In genomic region chr17:81996757-81997441, GRCh38 we compare ENCODE assay signal across 21 cellular contexts. TPM values are rescaled to one million over a fixed set of nuclear protein-coding genes. Genes with fewer than 3 reads are reported as not detected.
DNase-seq lines count a peak whose midpoint lies in the region; ATAC-seq, FAIRE-seq and TF ChIP-seq lines count a peak whose summit lies in the region.
"Had no signal": no experiment of that assay in that cellular context is flagged by ENCODE, and none has a peak within 500 bp of the region (broad histone marks: within the 10 kb centered on the region; RNA-seq: fewer than 3 reads in every experiment).

No MANE protein-coding gene starts in this region.

- TF ChIP-seq EP300 in K562 (IDR thresholded peaks at IDR 0.05; ENCODE audit: low read length): no peak

- H3K79me1 ChIP-seq in IMR-90 (ENCODE audit: low read depth in 1 of 2, low read length in 2 of 2): peaks cover 9 to 13% of the 10 kb centered on the region in 2 experiments; a peak in 3 of 4 replicates

- TF ChIP-seq RAD21 in IMR-90 (IDR thresholded peaks at IDR 0.05; ENCODE audit: low read length): no peak
- TF ChIP-seq RAD21 in K562 (CRISPR knock-in tag; conservative IDR thresholded peaks at IDR 0.05 in 1 of 2, IDR thresholded peaks at IDR 0.05 in 1 of 2): no peak

- no peak for FAIRE-seq in K562 (lab: Jason Lieb, UNC)
- FAIRE-seq: D721Med, GM12892, RCC 7860 had no signal

- ATAC-seq in IMR-90 (ENCODE audit: low read depth) (no peak), K562 (no peak; the same call in 2 of the 3 replicates), GM18861 (IDR thresholded peaks at IDR 0.05; ENCODE audit: unreplicated experiment) (no peak)
- ATAC-seq: CD8-positive, alpha-beta T cell had no signal

- H3K9me3 ChIP-seq in IMR-90 (ENCODE audit: control insufficient read depth, insufficient read depth, low read length): no peaks in the 10 kb centered on the region
- no peaks in the 10 kb centered on the region for H3K9me3 ChIP-seq in K562 (replicated peaks; ENCODE audit: control insufficient read depth, insufficient read depth, low read depth, low read length)
- H3K9me3 ChIP-seq: BLaER1 treated with 17β-estradiol and CSF1 and Interleukin-3, amounts not matched to agents 10 nM and 100 nM had no signal

- H4K91ac ChIP-seq in IMR-90 (ENCODE audit: insufficient read depth, low read depth, low read length): no peak overlapping the region

- no peak overlapping the region for H2BK15ac ChIP-seq in IMR-90 (ENCODE audit: low read depth, low read length)

- peaks cover 8% of the 10 kb centered on the region; the same call in 1 of the 2 replicates for H3K36me3 ChIP-seq in IMR-90 (ENCODE audit: control insufficient read depth, insufficient read depth, low read length)
- peaks cover 10% of the 10 kb centered on the region; the same call in 1 of the 3 replicates for H3K36me3 ChIP-seq in K562 (ENCODE audit: control insufficient read depth, insufficient read depth, low read length)

- H3K4me1 ChIP-seq in IMR-90 (ENCODE audit: control insufficient read depth, insufficient read depth, low read length) (peaks cover 8% of the 10 kb centered on the region), K562 (replicated peaks in 1 of 2; ENCODE audit: control insufficient read depth in 2 of 2, insufficient read depth in 2 of 2, low read length in 2 of 2) (peaks cover 0 to 72% of the 10 kb centered on the region in 2 experiments; a peak in 2 of 5 replicates)

- H3K27ac ChIP-seq in IMR-90 (ENCODE audit: insufficient read depth, low read length): no peak overlapping the region
- no peak overlapping the region for H3K27ac ChIP-seq in K562 (ENCODE audit: extremely low read depth, low read depth, low read length)
- H3K27ac ChIP-seq: BLaER1 treated with 17β-estradiol and CSF1 and Interleukin-3, amounts not matched to agents 10 nM and 100 nM; KMS-11; SK-N-MC had no signal

- in situ Hi-C loops in IMR-90 (cut with MboI; ENCODE audit: low sequenced_read_pairs) (no loop called here), K562 (cut with MboI) (no loop called here)

- TF ChIP-seq POLR2A in IMR-90 (IDR thresholded peaks at IDR 0.05; ENCODE audit: low read depth, low read length): no peak
- TF ChIP-seq POLR2A in K562 (conservative IDR thresholded peaks at IDR 0.05): no peak

- H2AK5ac ChIP-seq in IMR-90 (ENCODE audit: low read depth, low read length): no peak overlapping the region

- dilution Hi-C loops in IMR-90 (cut with HindIII; ENCODE audit: low sequenced_read_pairs, unreplicated experiment): no loop called here

- H3K56ac ChIP-seq in IMR-90 (ENCODE audit: extremely low read depth, insufficient read depth, low read length): no peak overlapping the region

- H3K14ac ChIP-seq in IMR-90 (replicated peaks; ENCODE audit: low read depth, low read length): no peak overlapping the region

- BruUV-seq in IMR-90 (replicated peaks; lab: Mats Ljungman, UMichigan): no TSS peak
- no TSS peak for BruUV-seq in K562 (replicated peaks; lab: Mats Ljungman, UMichigan)

- H3K27me3 ChIP-seq in IMR-90 (ENCODE audit: control insufficient read depth, insufficient read depth, low read length): no peaks in the 10 kb centered on the region
- H3K27me3 ChIP-seq in K562 (ENCODE audit: control insufficient read depth in 2 of 2, insufficient read depth in 2 of 2, low read length in 2 of 2): no peaks in the 10 kb centered on the region

- H2AFZ ChIP-seq in IMR-90 (replicated peaks; ENCODE audit: low read length, poor library complexity): peak overlapping the region; percentile 70
- H2AFZ ChIP-seq in K562 (ENCODE audit: low read depth, low read length): no peak overlapping the region

- H3K79me2 ChIP-seq in K562 (ENCODE audit: control insufficient read depth, insufficient read depth, low read length): no peaks in the 10 kb centered on the region

- H3K18ac ChIP-seq in IMR-90 (ENCODE audit: low read depth, low read length): no peak overlapping the region

- no peak overlapping the region for H2BK20ac ChIP-seq in IMR-90 (ENCODE audit: low read depth, low read length)

- H3K23ac ChIP-seq in IMR-90 (ENCODE audit: low read depth, low read length): no peak overlapping the region

- intact Hi-C loops in IMR-90 (cut with micrococcal nuclease) (no loop called here), K562 (cut with micrococcal nuclease) (no loop called here)

- H3K4me3 ChIP-seq in IMR-90 (ENCODE audit: insufficient read depth, low read depth, low read length) (no peak overlapping the region), K562 (no peak overlapping the region)
- H3K4me3 ChIP-seq: BLaER1 treated with 17β-estradiol and CSF1 and Interleukin-3, amounts not matched to agents 10 nM and 100 nM; SK-N-MC had no signal

- no peak overlapping the region for H3K4ac ChIP-seq in IMR-90 (ENCODE audit: low read depth, low read length)

- H2BK5ac ChIP-seq in IMR-90 (ENCODE audit: low read depth, low read length, poor library complexity, severe bottlenecking): no peak overlapping the region

- H3K9me1 ChIP-seq in IMR-90 (ENCODE audit: insufficient read depth, low read length) (no peaks in the 10 kb centered on the region), K562 (ENCODE audit: control insufficient read depth, insufficient read depth, low read length) (peaks cover 3% of the 10 kb centered on the region)

- H2BK120ac ChIP-seq in IMR-90 (ENCODE audit: low read depth, low read length): no peak overlapping the region

- POLR2A ChIA-PET in IMR-90 (lab: Charles Lee; ENCODE audit: unreplicated experiment): no interaction called here
- POLR2A ChIA-PET in K562 (lab: Yijun Ruan, JAX): interaction anchor here (0.6 to 1.0 kb wide), 4 partner anchors 8 to 176 kb away, joined by 3 to 5 read pairs (median 3); no protein-coding TSS in a partner anchor

- CTCF ChIA-PET in IMR-90 (lab: Yijun Ruan, JAX): no interaction called here
- CTCF ChIA-PET in K562 (lab: Yijun Ruan, JAX; ENCODE audit: low intra/inter-chr PET ratio): no interaction called here

- H3K4me2 ChIP-seq in IMR-90 (ENCODE audit: low read depth, low read length): no peak overlapping the region
- no peak overlapping the region for H3K4me2 ChIP-seq in K562 (ENCODE audit: insufficient read depth, low read length)
- H3K4me2 ChIP-seq: BLaER1 treated with 17β-estradiol and CSF1 and Interleukin-3, amounts not matched to agents 10 nM and 100 nM; KMS-11 had no signal

- H3K9ac ChIP-seq in IMR-90 (ENCODE audit: low read depth, low read length) (no peak overlapping the region), K562 (ENCODE audit: insufficient read depth in 1 of 2, low read depth in 2 of 2, low read length in 2 of 2) (peak overlapping the region in 1 of 2 experiments; percentile 20; a peak in 1 of 4 replicates)
- H3K9ac ChIP-seq: BLaER1 treated with 17β-estradiol and CSF1 and Interleukin-3, amounts not matched to agents 10 nM and 100 nM; KMS-11 had no signal

- no peak overlapping the region for H4K5ac ChIP-seq in IMR-90 (ENCODE audit: low read depth, low read length)

- peak overlapping the region; percentile 42 for H2AK9ac ChIP-seq in IMR-90 (replicated peaks; ENCODE audit: low read depth, low read length, poor library complexity)

- no peak for DNase-seq in IMR-90
- no peak for DNase-seq in K562 (ENCODE audit: extremely low read depth in 1 of 4, low spot score in 3 of 4)
- no peak for DNase-seq in SIG-M5 (lab: John Stamatoyannopoulos, UW)
- DNase-seq: CD8-positive, alpha-beta T cell; HFFc6; MV-4-11; NCI-H1417; NCI-H187; NCI-H2107; NCI-H510A; NCI-H748 treated with DMSO at 0.1 percent for 48 hours; NK-92 treated with Interleukin-12 subunit alpha and Interleukin-12 subunit beta, amount 100 ng/mL, for 24 hours; Right ventricle myocardium superior had no signal

- no peaks in the 10 kb centered on the region; the same call in 1 of the 2 replicates for H4K20me1 ChIP-seq in IMR-90 (ENCODE audit: insufficient read depth, low read length)
- no peaks in the 10 kb centered on the region for H4K20me1 ChIP-seq in K562 (replicated peaks; ENCODE audit: control insufficient read depth, insufficient read depth, low read length)

- TF ChIP-seq CTCF in IMR-90 (conservative IDR thresholded peaks at IDR 0.05; ENCODE audit: low read depth, low read length): no peak
- no peak for TF ChIP-seq CTCF in K562 (IDR thresholded peaks at IDR 0.05 in 2 of 3, conservative IDR thresholded peaks at IDR 0.05 in 1 of 3; ENCODE audit: insufficient read depth in 2 of 3, low read depth in 1 of 3, low read length in 3 of 3)

- 94% methylated on average over 18 of the region's 30 CpGs; no CpG with 5 or more reads in 1 of the 2 experiments for WGBS in IMR-90 (ENCODE audit: extremely low coverage in 2 of 2, insufficient read length in 1 of 2), 2 experiments
- WGBS in K562 (ENCODE audit: insufficient coverage, low coverage, missing lambda C conversion rate): 88% methylated on average over 26 of the region's 30 CpGs

- H4K8ac ChIP-seq in IMR-90 (ENCODE audit: low read depth in 2 of 2, low read length in 2 of 2): no peak overlapping the region

RNA-seq across cellular contexts. Expression of gene ASPSCR1, which starts 19.5 kb away (rescaled TPM):
- total RNA-seq in IMR-90 (2012; rRNA removed): 7.2 and 8.3 TPM in 2 replicates
- polyA plus RNA-seq in IMR-90 (2012; rRNA removed): 17.2 and 26.0 TPM in 2 replicates
- polyA plus RNA-seq in IMR-90 (2012; cell fraction: cytosol; rRNA removed): 22.0 and 24.6 TPM in 2 replicates
- polyA plus RNA-seq in IMR-90 (2012; cell fraction: nucleus; rRNA removed; ENCODE audit: low replicate concordance): 57.3 and 145 TPM in 2 replicates
- total RNA-seq in K562 (2011; cell fraction: chromatin; rRNA removed; ENCODE audit: low replicate concordance): 32.2 and 96.0 TPM in 2 replicates
- 68.7 and 87.6 TPM in 2 replicates for total RNA-seq in K562 (2011; cell fraction: nucleolus; rRNA removed)
- 42.2 and 44.0 TPM in 2 replicates for total RNA-seq in K562 (2011; cell fraction: nucleoplasm; rRNA removed)
- total RNA-seq in K562 (2014; rRNA removed): 35.9 and 49.9 TPM in 2 replicates
- 5.9 and 7.4 TPM in 2 replicates for total RNA-seq in K562 (2014; rRNA removed; fragmentation: Illumina TruSeq; extraction: Trizol)
- total RNA-seq in K562 (2015; rRNA removed; fragmentation: Illumina TruSeq; extraction: Trizol): 21.3 and 22.3 TPM in 2 replicates
- total RNA-seq in K562 (2021): 33.4 and 36.9 TPM in 2 replicates
- 8.6 TPM in 2 replicates for polyA plus RNA-seq in K562 (2011; rRNA removed)
- 16.0 and 34.5 TPM in 2 replicates for polyA plus RNA-seq in K562 (2011; cell fraction: cytosol; rRNA removed)
- polyA plus RNA-seq in K562 (2011; cell fraction: nucleus; rRNA removed): 72.4 and 104 TPM in 2 replicates
- polyA plus RNA-seq in K562 (2012): 26.6 and 32.9 TPM in 2 replicates
- 11.6 and 19.2 TPM in 2 replicates for polyA plus RNA-seq in K562 (2014; fragmentation: Illumina TruSeq; extraction: Trizol)
- polyA plus RNA-seq in K562 (2014; fragmentation: Nextera tagmentation; extraction: Ambion mirVana): 1 to 10 TPM in 1 of 2 experiments, under 1 TPM in 1; 0.90 to 2.2 TPM
- polyA plus RNA-seq in K562 (2014; rRNA removed): 26.7 and 33.7 TPM in 2 replicates
- 1.6 and 6.1 TPM in 2 replicates for polyA minus RNA-seq in K562 (2011; rRNA and poly(A)+ RNA removed)
- 16.6 and 18.1 TPM in 2 replicates for polyA minus RNA-seq in K562 (2011; cell fraction: cytosol; rRNA and poly(A)+ RNA removed)
- 25.4 and 29.1 TPM in 2 replicates for polyA minus RNA-seq in K562 (2011; cell fraction: nucleus; rRNA and poly(A)+ RNA removed)

RNA-seq across cellular contexts. Expression of gene CENPX, which starts 25.8 kb away (rescaled TPM):
- total RNA-seq in IMR-90 (2012; rRNA removed) (44.8 and 45.3 TPM in 2 replicates), K562 (2014; rRNA removed) (318 and 420 TPM in 2 replicates), K562 (2014; rRNA removed; fragmentation: Illumina TruSeq; extraction: Trizol) (46.8 and 67.9 TPM in 2 replicates), K562 (2015; rRNA removed; fragmentation: Illumina TruSeq; extraction: Trizol) (124 and 127 TPM in 2 replicates), K562 (2021) (267 and 275 TPM in 2 replicates)
- polyA plus RNA-seq in IMR-90 (2012; rRNA removed) (86.8 and 100 TPM in 2 replicates), K562 (2011; rRNA removed) (170 and 181 TPM in 2 replicates), K562 (2014; fragmentation: Illumina TruSeq; extraction: Trizol) (115 and 158 TPM in 2 replicates), K562 (2014; fragmentation: Nextera tagmentation; extraction: Ambion mirVana) (100 to 1,000 TPM in 1 of 2 experiments, 10 to 100 TPM in 1; 32.7 to 113 TPM), K562 (2014; rRNA removed) (352 and 375 TPM in 2 replicates)
- polyA plus RNA-seq in IMR-90 (2012; cell fraction: cytosol; rRNA removed): 102 and 133 TPM in 2 replicates
- 82.2 and 166 TPM in 2 replicates for polyA plus RNA-seq in IMR-90 (2012; cell fraction: nucleus; rRNA removed; ENCODE audit: low replicate concordance)
- total RNA-seq in K562 (2011; cell fraction: chromatin; rRNA removed; ENCODE audit: low replicate concordance): 52.2 and 175 TPM in 2 replicates
- 218 and 267 TPM in 2 replicates for total RNA-seq in K562 (2011; cell fraction: nucleolus; rRNA removed)
- 117 and 130 TPM in 2 replicates for total RNA-seq in K562 (2011; cell fraction: nucleoplasm; rRNA removed)
- 177 and 348 TPM in 2 replicates for polyA plus RNA-seq in K562 (2011; cell fraction: cytosol; rRNA removed)
- 315 and 491 TPM in 2 replicates for polyA plus RNA-seq in K562 (2011; cell fraction: nucleus; rRNA removed)
- polyA plus RNA-seq in K562 (2012): 133 and 234 TPM in 2 replicates
- polyA minus RNA-seq in K562 (2011; rRNA and poly(A)+ RNA removed): 20.5 and 34.2 TPM in 2 replicates
- 62.7 and 65.0 TPM in 2 replicates for polyA minus RNA-seq in K562 (2011; cell fraction: cytosol; rRNA and poly(A)+ RNA removed)
- 51.4 and 58.3 TPM in 2 replicates for polyA minus RNA-seq in K562 (2011; cell fraction: nucleus; rRNA and poly(A)+ RNA removed)

RNA-seq across cellular contexts. Expression of gene LRRC45, which starts 26.2 kb away (rescaled TPM):
- total RNA-seq in IMR-90 (2012; rRNA removed) (7.2 and 7.8 TPM in 2 replicates), K562 (2014; rRNA removed) (21.5 and 21.7 TPM in 2 replicates), K562 (2014; rRNA removed; fragmentation: Illumina TruSeq; extraction: Trizol) (1.8 and 3.5 TPM in 2 replicates), K562 (2015; rRNA removed; fragmentation: Illumina TruSeq; extraction: Trizol) (11.2 and 13.1 TPM in 2 replicates), K562 (2021) (16.6 and 19.1 TPM in 2 replicates)
- polyA plus RNA-seq in IMR-90 (2012; rRNA removed) (10.2 and 10.9 TPM in 2 replicates), K562 (2011; rRNA removed) (7.2 and 10.4 TPM in 2 replicates), K562 (2014; fragmentation: Illumina TruSeq; extraction: Trizol) (4.2 and 4.3 TPM in 2 replicates), K562 (2014; fragmentation: Nextera tagmentation; extraction: Ambion mirVana) (not detected), K562 (2014; rRNA removed) (18.4 and 26.6 TPM in 2 replicates)
- polyA plus RNA-seq in IMR-90 (2012; cell fraction: cytosol; rRNA removed): 6.8 and 8.0 TPM in 2 replicates
- 46.7 and 84.8 TPM in 2 replicates for polyA plus RNA-seq in IMR-90 (2012; cell fraction: nucleus; rRNA removed; ENCODE audit: low replicate concordance)
- total RNA-seq in K562 (2011; cell fraction: chromatin; rRNA removed; ENCODE audit: low replicate concordance): 25.2 and 72.7 TPM in 2 replicates
- total RNA-seq in K562 (2011; cell fraction: nucleolus; rRNA removed): 47.9 and 57.9 TPM in 2 replicates
- total RNA-seq in K562 (2011; cell fraction: nucleoplasm; rRNA removed): 27.0 and 29.0 TPM in 2 replicates
- 6.3 and 10.0 TPM in 2 replicates for polyA plus RNA-seq in K562 (2011; cell fraction: cytosol; rRNA removed)
- polyA plus RNA-seq in K562 (2011; cell fraction: nucleus; rRNA removed): 87.0 and 113 TPM in 2 replicates
- polyA plus RNA-seq in K562 (2012): 12.2 and 13.1 TPM in 2 replicates
- polyA minus RNA-seq in K562 (2011; rRNA and poly(A)+ RNA removed): 2.0 and 4.1 TPM in 2 replicates
- polyA minus RNA-seq in K562 (2011; cell fraction: cytosol; rRNA and poly(A)+ RNA removed): 5.8 and 7.1 TPM in 2 replicates
- 21.4 and 23.9 TPM in 2 replicates for polyA minus RNA-seq in K562 (2011; cell fraction: nucleus; rRNA and poly(A)+ RNA removed)

RNA-seq across cellular contexts. Expression of gene RAC3, which starts 34.6 kb away (rescaled TPM):
- total RNA-seq in IMR-90 (2012; rRNA removed) (5.7 and 7.2 TPM in 2 replicates), K562 (2014; rRNA removed) (292 and 377 TPM in 2 replicates), K562 (2014; rRNA removed; fragmentation: Illumina TruSeq; extraction: Trizol) (21.8 and 30.5 TPM in 2 replicates), K562 (2015; rRNA removed; fragmentation: Illumina TruSeq; extraction: Trizol) (91.3 and 98.6 TPM in 2 replicates), K562 (2021) (133 and 139 TPM in 2 replicates)
- polyA plus RNA-seq in IMR-90 (2012; rRNA removed) (23.4 and 32.0 TPM in 2 replicates), K562 (2011; rRNA removed) (118 and 135 TPM in 2 replicates), K562 (2014; fragmentation: Illumina TruSeq; extraction: Trizol) (137 and 193 TPM in 2 replicates), K562 (2014; fragmentation: Nextera tagmentation; extraction: Ambion mirVana) (under 1 TPM; 0.23 to 0.28 TPM), K562 (2014; rRNA removed) (281 and 307 TPM in 2 replicates)
- polyA plus RNA-seq in IMR-90 (2012; cell fraction: cytosol; rRNA removed): 34.9 and 48.2 TPM in 2 replicates
- polyA plus RNA-seq in IMR-90 (2012; cell fraction: nucleus; rRNA removed; ENCODE audit: low replicate concordance): 20.2 and 75.8 TPM in 2 replicates
- 19.4 and 85.2 TPM in 2 replicates for total RNA-seq in K562 (2011; cell fraction: chromatin; rRNA removed; ENCODE audit: low replicate concordance)
- total RNA-seq in K562 (2011; cell fraction: nucleolus; rRNA removed): 134 and 179 TPM in 2 replicates
- 71.3 and 86.0 TPM in 2 replicates for total RNA-seq in K562 (2011; cell fraction: nucleoplasm; rRNA removed)
- 275 and 623 TPM in 2 replicates for polyA plus RNA-seq in K562 (2011; cell fraction: cytosol; rRNA removed)
- polyA plus RNA-seq in K562 (2011; cell fraction: nucleus; rRNA removed): 159 and 273 TPM in 2 replicates
- polyA plus RNA-seq in K562 (2012): 51.3 and 82.3 TPM in 2 replicates
- polyA minus RNA-seq in K562 (2011; rRNA and poly(A)+ RNA removed): 16.0 and 29.2 TPM in 2 replicates
- polyA minus RNA-seq in K562 (2011; cell fraction: cytosol; rRNA and poly(A)+ RNA removed): 66.2 and 68.0 TPM in 2 replicates
- 52.2 and 55.2 TPM in 2 replicates for polyA minus RNA-seq in K562 (2011; cell fraction: nucleus; rRNA and poly(A)+ RNA removed)

RNA-seq across cellular contexts. Expression of gene NOTUM, which starts 35.9 kb away (rescaled TPM):
- not detected in 2 replicates for total RNA-seq in IMR-90 (2012; rRNA removed)
- polyA plus RNA-seq in IMR-90 (2012; rRNA removed): 0.05 and 0.06 TPM in 2 replicates
- polyA plus RNA-seq in IMR-90 (2012; cell fraction: cytosol; rRNA removed): 0.03 and 0.07 TPM in 2 replicates
- 0.07 and 0.22 TPM in 2 replicates for polyA plus RNA-seq in IMR-90 (2012; cell fraction: nucleus; rRNA removed; ENCODE audit: low replicate concordance)
- total RNA-seq in K562 (2011; cell fraction: chromatin; rRNA removed; ENCODE audit: low replicate concordance): 8.4 and 25.5 TPM in 2 replicates
- total RNA-seq in K562 (2011; cell fraction: nucleolus; rRNA removed): 25.5 and 27.9 TPM in 2 replicates
- total RNA-seq in K562 (2011; cell fraction: nucleoplasm; rRNA removed): 15.3 and 16.9 TPM in 2 replicates
- total RNA-seq in K562 (2014; rRNA removed): 13.9 and 22.5 TPM in 2 replicates
- 0.99 and 1.3 TPM in 2 replicates for total RNA-seq in K562 (2014; rRNA removed; fragmentation: Illumina TruSeq; extraction: Trizol)
- total RNA-seq in K562 (2015; rRNA removed; fragmentation: Illumina TruSeq; extraction: Trizol): 4.1 and 4.2 TPM in 2 replicates
- 11.8 and 14.1 TPM in 2 replicates for total RNA-seq in K562 (2021)
- 4.5 and 6.1 TPM in 2 replicates for polyA plus RNA-seq in K562 (2011; rRNA removed)
- 7.8 and 22.0 TPM in 2 replicates for polyA plus RNA-seq in K562 (2011; cell fraction: cytosol; rRNA removed)
- 10.3 and 25.0 TPM in 2 replicates for polyA plus RNA-seq in K562 (2011; cell fraction: nucleus; rRNA removed)
- 8.5 and 11.5 TPM in 2 replicates for polyA plus RNA-seq in K562 (2012)
- polyA plus RNA-seq in K562 (2014; fragmentation: Illumina TruSeq; extraction: Trizol): 1.9 and 5.3 TPM in 2 replicates
- polyA plus RNA-seq in K562 (2014; fragmentation: Nextera tagmentation; extraction: Ambion mirVana): under 1 TPM; 0.03 to 0.17 TPM
- polyA plus RNA-seq in K562 (2014; rRNA removed): 13.4 and 14.0 TPM in 2 replicates
- polyA minus RNA-seq in K562 (2011; rRNA and poly(A)+ RNA removed): 0.72 and 1.6 TPM in 2 replicates
- polyA minus RNA-seq in K562 (2011; cell fraction: cytosol; rRNA and poly(A)+ RNA removed): 4.7 and 5.6 TPM in 2 replicates
- polyA minus RNA-seq in K562 (2011; cell fraction: nucleus; rRNA and poly(A)+ RNA removed): 14.7 and 15.2 TPM in 2 replicates
- total RNA-seq: A673; CD8-positive, alpha-beta T cell had no signal
